ENCODE assay signal across 8 cellular contexts in the genomic region with DNA sequence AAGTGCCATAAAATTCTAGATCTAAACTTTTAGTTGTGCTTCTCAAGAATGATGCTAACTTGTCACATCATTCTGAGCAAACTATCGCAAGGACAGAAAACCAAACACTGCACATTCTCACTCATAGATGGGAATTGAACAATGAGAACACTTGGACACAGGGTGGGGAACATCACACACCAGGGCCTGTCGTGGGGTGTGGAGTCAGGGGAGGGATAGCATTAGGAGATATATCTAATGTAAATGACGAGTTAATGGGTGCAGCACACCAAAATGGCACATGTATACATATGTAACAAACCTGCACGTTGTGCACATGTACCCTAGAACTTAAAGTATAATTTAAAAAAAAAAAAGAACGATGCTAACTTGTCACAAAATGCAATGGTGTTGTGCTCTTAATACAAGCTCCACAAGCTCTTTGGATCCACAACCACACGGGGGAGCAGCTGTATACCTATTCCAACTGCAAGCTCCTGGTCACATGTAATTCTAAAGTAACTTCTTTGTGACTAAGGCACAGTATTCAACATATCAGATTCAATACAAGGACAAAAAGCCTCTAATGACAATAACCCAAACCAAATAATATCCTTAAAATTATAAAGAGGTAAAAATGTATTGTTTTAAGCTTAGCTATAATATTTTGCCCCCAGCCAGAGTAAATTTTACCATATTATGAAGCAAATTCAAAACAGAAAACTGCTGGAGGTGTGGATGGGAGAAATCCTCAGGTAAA. TPM values are rescaled to one million over a fixed set of nuclear protein-coding genes. Genes with fewer than 3 reads are reported as not detected.
DNase-seq lines count a peak whose midpoint lies in the region; ATAC-seq and TF ChIP-seq lines count a peak whose summit lies in the region.
"Not testable (repeated sequence)": the region's sequence is repeated elsewhere in the genome, so short reads cannot be mapped to it uniquely, and the experiment has no call there.

No MANE protein-coding gene starts in this region.

- H3K4me1 ChIP-seq in colonic mucosa, result not testable (repeated sequence)

- H3K9me3 ChIP-seq in colonic mucosa, result not testable (repeated sequence)

- not testable (repeated sequence) for H3K4me3 ChIP-seq in colonic mucosa; kidney epithelial cell (ENCODE audit: low read depth, low read length)

- not testable (repeated sequence) for H3K27ac ChIP-seq in colonic mucosa

- not testable (repeated sequence) for H3K36me3 ChIP-seq in colonic mucosa; kidney epithelial cell (ENCODE audit: control insufficient read depth, insufficient read depth, low read length)

- H3K9ac ChIP-seq in colonic mucosa (ENCODE audit: low read depth in 2 of 2, low read length in 2 of 2), result not testable (repeated sequence)

- ATAC-seq in GM19324 (IDR thresholded peaks at IDR 0.05; ENCODE audit: low FRiP score, unreplicated experiment), result peak; percentile 42
- ATAC-seq in HG03439 (IDR thresholded peaks at IDR 0.05; ENCODE audit: unreplicated experiment), result peak; percentile 32

- TF ChIP-seq CTCF in colonic mucosa (IDR thresholded peaks at IDR 0.05) (peak; percentile 57), kidney epithelial cell (IDR thresholded peaks at IDR 0.05; ENCODE audit: insufficient read depth, low read length, poor library complexity, severe bottlenecking) (peak; percentile 66)

- not testable (repeated sequence) for H3K27me3 ChIP-seq in colonic mucosa; kidney epithelial cell (ENCODE audit: control insufficient read depth, insufficient read depth, low read length)

- intact Hi-C loops in colonic mucosa (cut with DNase I), result not testable (repeated sequence)

- DNase-seq in CD1c-positive myeloid dendritic cell (ENCODE audit: extremely low spot score) (peak; percentile 24), NCI-H2227 treated with DMSO at 0.1 percent for 48 hours (lab: John Stamatoyannopoulos, UW) (peak; percentile 43), colonic mucosa (peak; percentile 62), kidney epithelial cell (ENCODE audit: low read depth) (peak; percentile 48)
- DNase-seq in activated CD4-positive, CD25-positive, alpha-beta regulatory T cell treated with anti-CD3 and anti-CD28 coated beads, Interleukin-2, amount 50 U/mL, for 16 hours (ENCODE audit: low read depth, low spot score), result peak; percentile 8
- peak; percentile 3 to 17 for DNase-seq in stimulated activated CD4-positive, alpha-beta T cell treated with anti-CD3 and anti-CD28 coated beads, Interleukin-1b, Interleukin-23, amount 100 ng/mL, for 4 hours (ENCODE audit: low read depth in 2 of 2)

RNA-seq across cellular contexts. Expression of a gene that starts 53.7 kb away (rescaled TPM):
- total RNA-seq in colonic mucosa (10 to 100 TPM; 33.2 to 34.2 TPM), kidney epithelial cell (27.5 and 33.0 TPM in 2 replicates)

Comparison
In these comparisons a context has a peak if more than half of its experiments do, and no peak if none do; other contexts are left out.
1. DNase-seq: peak in every context shown above with its lines; median percentile 62 in colonic mucosa; 48 in kidney epithelial cell; 43 in NCI-H2227 treated with DMSO at 0.1 percent for 48 hours; 24 in CD1c-positive myeloid dendritic cell; 10 in stimulated activated CD4-positive, alpha-beta T cell treated with anti-CD3 and anti-CD28 coated beads, Interleukin-1b, Interleukin-23, amount 100 ng/mL, for 4 hours; 8 in activated CD4-positive, CD25-positive, alpha-beta regulatory T cell treated with anti-CD3 and anti-CD28 coated beads, Interleukin-2, amount 50 U/mL, for 16 hours.